Comparison of ENCODE assay signal across 9 cellular contexts in genomic region chr10:92757066-92757716, GRCh38.
DNase-seq lines count a peak whose midpoint lies in the region; ATAC-seq and TF ChIP-seq lines count a peak whose summit lies in the region.
"Had no signal": no experiment of that assay in that cellular context is flagged by ENCODE, and none has a peak within 500 bp of the region (broad histone marks: within the 10 kb centered on the region; RNA-seq: fewer than 3 reads in every experiment).

No MANE protein-coding gene starts in this region.

- WGBS in upper lobe of left lung, 2 donors, result 20 to 30% methylated on average over 7 to 8 of the region's 8 CpGs

- peak; percentile 36 for ATAC-seq in activated naive CD8-positive, alpha-beta T cell treated with anti-CD3 and anti-CD28 coated beads, Interleukin-2, amount 50 U/mL, for 24 hours
- ATAC-seq in HG02884 (IDR thresholded peaks at IDR 0.05; ENCODE audit: unreplicated experiment), result peak; percentile 58
- ATAC-seq in upper lobe of left lung (ENCODE audit: low FRiP score in 2 of 2), result peak; percentile 92

- H3K4me3 Mint-ChIP-seq in activated naive CD8-positive, alpha-beta T cell treated with anti-CD3 and anti-CD28 coated beads, Interleukin-2, amount 50 U/mL, for 24 hours, result peak overlapping the region; percentile 38
- no peak overlapping the region for H3K4me3 Mint-ChIP-seq in activated naive CD8-positive, alpha-beta T cell treated with anti-CD3 and anti-CD28 coated beads for 36 hours

- H3K27me3 Mint-ChIP-seq in activated naive CD8-positive, alpha-beta T cell treated with anti-CD3 and anti-CD28 coated beads, Interleukin-2, amount 50 U/mL, for 24 hours, result peaks cover 2% of the 10 kb centered on the region
- no peaks in the 10 kb centered on the region for H3K27me3 Mint-ChIP-seq in activated naive CD8-positive, alpha-beta T cell treated with anti-CD3 and anti-CD28 coated beads for 36 hours

- H3K4me1 ChIP-seq in upper lobe of left lung, result peaks cover 32 to 48% (median 39%) of the 10 kb centered on the region in 4 donors
- H3K4me1 ChIP-seq: parathyroid adenoma had no signal

- TF ChIP-seq CTCF in dorsolateral prefrontal cortex (IDR thresholded peaks at IDR 0.05 in 54 of 56, conservative IDR thresholded peaks at IDR 0.05 in 2 of 56; ENCODE audit: low read depth in 1 of 56, partially characterized antibody in 56 of 56) (no peak), upper lobe of left lung (IDR thresholded peaks at IDR 0.05) (peak in 4 of 6 experiments; percentile 10 to 39 (median 26))

- peaks cover 23% of the 10 kb centered on the region for H3K4me1 Mint-ChIP-seq in activated naive CD8-positive, alpha-beta T cell treated with anti-CD3 and anti-CD28 coated beads, Interleukin-2, amount 50 U/mL, for 24 hours
- peaks cover 11% of the 10 kb centered on the region for H3K4me1 Mint-ChIP-seq in activated naive CD8-positive, alpha-beta T cell treated with anti-CD3 and anti-CD28 coated beads for 36 hours

- no peak for TF ChIP-seq EP300 in upper lobe of left lung (IDR thresholded peaks at IDR 0.05)

- intact Hi-C loops in dorsolateral prefrontal cortex (cut with DNase I), result no loop called here

- peak; percentile 17 for DNase-seq in activated naive CD8-positive, alpha-beta T cell treated with anti-CD3 and anti-CD28 coated beads, Interleukin-2, amount 50 U/mL, for 24 hours
- no peak for DNase-seq in activated naive CD8-positive, alpha-beta T cell treated with anti-CD3 and anti-CD28 coated beads for 36 hours
- DNase-seq in NOMO-1 (lab: John Stamatoyannopoulos, UW; ENCODE audit: unreplicated experiment in 2 of 2) (peak; percentile 97 to 98), dorsolateral prefrontal cortex (peak in 8 of 10 donors; percentile 31 to 55 (median 45)), medulla oblongata (ENCODE audit: extremely low spot score) (peak; percentile 90), upper lobe of left lung (peak in 1 of 2 donors; percentile 95), DMS53 treated with DMSO at 0.1 percent for 48 hours (lab: John Stamatoyannopoulos, UW; ENCODE audit: unreplicated experiment) (no peak)

- peak overlapping the region in 16 of 59 donors; percentile 17 to 77 (median 47) for H3K27ac ChIP-seq in dorsolateral prefrontal cortex
- H3K27ac ChIP-seq in upper lobe of left lung, result peak overlapping the region; percentile 50 to 85 (median 64)
- H3K27ac ChIP-seq: parathyroid adenoma had no signal

- H3K27me3 ChIP-seq in dorsolateral prefrontal cortex (no peaks in the 10 kb centered on the region), upper lobe of left lung (no peaks in the 10 kb centered on the region)

- no peaks in the 10 kb centered on the region for H3K36me3 ChIP-seq in upper lobe of left lung

- no peaks in the 10 kb centered on the region for H3K36me3 Mint-ChIP-seq in activated naive CD8-positive, alpha-beta T cell treated with anti-CD3 and anti-CD28 coated beads, Interleukin-2, amount 50 U/mL, for 24 hours (ENCODE audit: low read depth)
- H3K36me3 Mint-ChIP-seq in activated naive CD8-positive, alpha-beta T cell treated with anti-CD3 and anti-CD28 coated beads for 36 hours, result no peaks in the 10 kb centered on the region

- peak overlapping the region; percentile 56 for H3K27ac Mint-ChIP-seq in activated naive CD8-positive, alpha-beta T cell treated with anti-CD3 and anti-CD28 coated beads, Interleukin-2, amount 50 U/mL, for 24 hours
- H3K27ac Mint-ChIP-seq in activated naive CD8-positive, alpha-beta T cell treated with anti-CD3 and anti-CD28 coated beads for 36 hours, result no peak overlapping the region

- peak in 1 of 4 donors; percentile 23 for TF ChIP-seq POLR2A in upper lobe of left lung (IDR thresholded peaks at IDR 0.05)

- H3K4me3 ChIP-seq in dorsolateral prefrontal cortex (peak overlapping the region in 1 of 59 donors; percentile 9), upper lobe of left lung (peak overlapping the region in 1 of 4 donors; percentile 10)

- no peaks in the 10 kb centered on the region for H3K9me3 Mint-ChIP-seq in activated naive CD8-positive, alpha-beta T cell treated with anti-CD3 and anti-CD28 coated beads, Interleukin-2, amount 50 U/mL, for 24 hours
- H3K9me3 Mint-ChIP-seq in activated naive CD8-positive, alpha-beta T cell treated with anti-CD3 and anti-CD28 coated beads for 36 hours, result no peaks in the 10 kb centered on the region

- no peaks in the 10 kb centered on the region for H3K9me3 ChIP-seq in upper lobe of left lung

Comparison
In these comparisons a context has a peak if more than half of its experiments do, and no peak if none do; other contexts are left out.
1. DNase-seq: peak in activated naive CD8-positive, alpha-beta T cell treated with anti-CD3 and anti-CD28 coated beads, Interleukin-2, amount 50 U/mL, for 24 hours (single experiment), NOMO-1 (2 of 2), dorsolateral prefrontal cortex (8 of 10) and medulla oblongata (single experiment); none in activated naive CD8-positive, alpha-beta T cell treated with anti-CD3 and anti-CD28 coated beads for 36 hours (single experiment) and DMS53 treated with DMSO at 0.1 percent for 48 hours (single experiment).
2. ATAC-seq: peak in every context shown above with its lines; median percentile 92 in upper lobe of left lung; 58 in HG02884; 36 in activated naive CD8-positive, alpha-beta T cell treated with anti-CD3 and anti-CD28 coated beads, Interleukin-2, amount 50 U/mL, for 24 hours.
3. CTCF ChIP-seq: peak in upper lobe of left lung (4 of 6); none in dorsolateral prefrontal cortex (0 of 56).